13 cellular contexts compared by ENCODE assay signal in the genomic region with DNA sequence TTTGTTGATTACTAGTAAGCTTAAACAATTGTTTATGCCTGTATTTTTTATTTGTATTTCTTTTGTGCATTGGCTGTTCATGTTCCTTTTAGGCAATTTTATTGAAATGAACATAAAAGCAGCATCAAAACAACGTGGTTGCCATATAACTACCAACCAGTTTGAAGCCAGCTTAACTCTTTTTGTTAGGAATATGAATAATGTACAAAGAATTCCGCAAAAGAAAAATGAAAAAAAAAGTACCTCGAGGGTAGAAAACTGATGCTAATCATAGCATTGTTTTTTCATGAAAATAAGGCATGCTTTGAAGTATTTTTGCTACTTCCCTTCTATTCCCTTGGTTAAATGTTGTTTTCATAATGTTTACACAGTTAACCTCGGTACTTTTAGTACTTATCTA.
"Had no signal": no experiment of that assay in that cellular context is flagged by ENCODE, and none has a peak within 500 bp of the region (broad histone marks: within the 10 kb centered on the region; RNA-seq: fewer than 3 reads in every experiment).

No MANE protein-coding gene starts in this region.

- H3K27me3 ChIP-seq: tibial artery, uterus had no signal

- FAIRE-seq: TTC549 had no signal

- H3K27ac ChIP-seq: tibial artery, uterus had no signal

- H3K36me3 ChIP-seq: tibial artery, uterus had no signal

- H3K4me3 ChIP-seq: tibial artery, uterus had no signal

- DNase-seq: activated CD4-positive, alpha-beta T cell treated with anti-CD3 and anti-CD28 coated beads for 4 hours; activated CD8-positive, alpha-beta memory T cell treated with anti-CD3 and anti-CD28 coated beads, Interleukin-2, amount 50 U/mL, for 4 hours; activated CD8-positive, alpha-beta T cell treated with anti-CD3 and anti-CD28 coated beads, Interleukin-2, amount 10 ng/mL, durations not matched to agents 7 days and 5 days; activated effector memory CD4-positive, alpha-beta T cell treated with anti-CD3 and anti-CD28 coated beads, Interleukin-2, amount 50 U/mL, for 16 hours; activated T-cell treated with anti-CD3 and anti-CD28 coated beads, Interleukin-2, amount 50 U/mL, for 48 hours; cortex of kidney; effector memory CD4-positive, alpha-beta T cell; hippocampal formation; mesendoderm; stimulated activated CD4-positive, alpha-beta T cell treated with anti-CD3 and anti-CD28 coated beads, Interleukin-2, amount 100 ng/mL, for 48 hours; tibial artery; uterus had no signal
